ENCODE assay signal across 8 cellular contexts in the genomic region with DNA sequence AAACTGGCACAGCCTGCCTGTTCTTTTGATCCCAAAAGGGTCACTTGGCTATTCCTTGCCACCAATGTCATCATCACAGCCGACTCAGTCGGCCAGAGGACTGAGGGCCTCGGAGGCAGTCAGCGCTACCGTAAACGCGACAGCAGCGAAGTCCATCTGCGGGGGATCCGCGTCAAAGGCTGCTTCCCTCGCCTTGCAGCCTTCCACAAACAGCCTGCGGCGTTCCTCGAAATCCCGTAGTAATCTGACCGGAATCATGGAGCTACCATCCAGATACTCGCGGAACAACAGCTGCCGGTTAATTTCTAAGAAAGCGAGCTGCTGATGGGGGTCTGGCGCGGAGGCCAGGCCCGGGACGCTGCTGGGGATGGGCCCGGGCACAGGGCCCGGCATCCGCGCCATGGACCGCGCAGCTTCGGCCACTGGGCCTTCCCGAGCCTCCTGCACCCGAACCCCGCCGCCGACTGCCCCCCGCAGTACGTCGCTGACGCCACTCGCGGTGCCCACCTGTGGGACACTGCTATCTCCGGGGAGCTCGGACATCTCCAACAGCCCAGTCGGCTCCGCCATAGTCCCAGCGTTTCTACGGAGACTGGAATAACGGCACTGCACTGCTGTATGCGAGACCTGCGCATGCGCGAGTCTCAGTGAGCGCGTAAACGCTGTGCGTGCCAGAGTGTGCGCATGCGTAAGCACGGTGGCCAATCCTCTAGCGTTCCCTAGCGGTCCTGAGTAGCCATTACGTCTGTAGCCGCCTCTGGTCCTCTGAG. TPM values are rescaled to one million over a fixed set of nuclear protein-coding genes. Genes with fewer than 3 reads are reported as not detected.
DNase-seq lines count a peak whose midpoint lies in the region; ATAC-seq and TF ChIP-seq lines count a peak whose summit lies in the region.

A gene with protein sequence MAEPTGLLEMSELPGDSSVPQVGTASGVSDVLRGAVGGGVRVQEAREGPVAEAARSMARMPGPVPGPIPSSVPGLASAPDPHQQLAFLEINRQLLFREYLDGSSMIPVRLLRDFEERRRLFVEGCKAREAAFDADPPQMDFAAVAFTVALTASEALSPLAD (minus strand): TSS at position 620 of the 770 bp plus-strand sequence. CDS start 50 bp downstream, at position 570.

- ATAC-seq in stimulated activated naive CD8-positive, alpha-beta T cell treated with anti-CD3 and anti-CD28 coated beads, Interleukin-15, Interleukin-2, amounts not matched to agents 100 U/mL and 50 U/mL, for 24 hours, result peak; percentile 93

- peak within 1 kb of the TSS; percentile 92 for H3K4me3 ChIP-seq in fibroblast of the aortic adventitia (ENCODE audit: low read depth, low read length)

- TF ChIP-seq CTCF in LNCAP (IDR thresholded peaks at IDR 0.05) (peak; percentile 97), fibroblast of the aortic adventitia (IDR thresholded peaks at IDR 0.05; ENCODE audit: insufficient read depth, low read length) (peak; percentile 98), nephron (IDR thresholded peaks at IDR 0.05; ENCODE audit: unreplicated experiment in 3 of 3) (peak; percentile 96 to 99 (median 98))

- H3K36me3 Mint-ChIP-seq in activated T-helper 2 cell treated with anti-CD3 and anti-CD28 coated beads, Interferon-gamma antibody, Interleukin-2, Interleukin-4, amounts not matched to agents 10 μg/mL and 5 μg/mL and 100 μg/mL, durations not matched to agents 14 hours and 24 hours and 36 hours (ENCODE audit: low read depth), result peaks cover 13% of the 10 kb centered on the region
- peaks cover 11% of the 10 kb centered on the region for H3K36me3 Mint-ChIP-seq in nephron (ENCODE audit: low read depth)

- H3K9me3 Mint-ChIP-seq in activated T-helper 2 cell treated with anti-CD3 and anti-CD28 coated beads, Interferon-gamma antibody, Interleukin-2, Interleukin-4, amounts not matched to agents 10 μg/mL and 5 μg/mL and 100 μg/mL, durations not matched to agents 14 hours and 24 hours and 36 hours, result no peaks in the 10 kb centered on the region
- no peaks in the 10 kb centered on the region for H3K9me3 Mint-ChIP-seq in nephron

- H3K27ac Mint-ChIP-seq in activated T-helper 2 cell treated with anti-CD3 and anti-CD28 coated beads, Interferon-gamma antibody, Interleukin-2, Interleukin-4, amounts not matched to agents 10 μg/mL and 5 μg/mL and 100 μg/mL, durations not matched to agents 14 hours and 24 hours and 36 hours, result peak within 1 kb of the TSS; percentile 80
- H3K27ac Mint-ChIP-seq in nephron, result peak within 1 kb of the TSS; percentile 63 to 96 (median 94)

- DNase-seq in G401 (ENCODE audit: low spot score), result peak; percentile 95
- peak; percentile 93 for DNase-seq in H4 (ENCODE audit: low spot score)
- peak; percentile 92 for DNase-seq in RPMI7951 (ENCODE audit: low read depth)
- DNase-seq in activated T-helper 2 cell treated with anti-CD3 and anti-CD28 coated beads, Interferon-gamma antibody, Interleukin-2, Interleukin-4, amounts not matched to agents 10 μg/mL and 5 μg/mL and 100 μg/mL, durations not matched to agents 14 hours and 24 hours and 36 hours (ENCODE audit: low spot score), result peak; percentile 93
- peak; percentile 97 for DNase-seq in fibroblast of the aortic adventitia (ENCODE audit: low read depth)
- DNase-seq in stimulated activated naive CD8-positive, alpha-beta T cell treated with anti-CD3 and anti-CD28 coated beads, Interleukin-15, Interleukin-2, amounts not matched to agents 100 U/mL and 50 U/mL, for 24 hours, result peak; percentile 95

- peak within 1 kb of the TSS; percentile 93 for H3K4me3 Mint-ChIP-seq in activated T-helper 2 cell treated with anti-CD3 and anti-CD28 coated beads, Interferon-gamma antibody, Interleukin-2, Interleukin-4, amounts not matched to agents 10 μg/mL and 5 μg/mL and 100 μg/mL, durations not matched to agents 14 hours and 24 hours and 36 hours (ENCODE audit: low read depth)
- H3K4me3 Mint-ChIP-seq in nephron, result peak within 1 kb of the TSS; percentile 96 to 98 (median 97)

- intact Hi-C loops in activated T-helper 2 cell treated with anti-CD3 and anti-CD28 coated beads, Interferon-gamma antibody, Interleukin-2, Interleukin-4, amounts not matched to agents 10 μg/mL and 5 μg/mL and 100 μg/mL, durations not matched to agents 14 hours and 24 hours and 36 hours (cut with micrococcal nuclease), result loop anchor here (1.0 to 10.0 kb wide), 6 partner anchors 35 to 408 kb away; partner anchors contain the start of genes DLL3, PAK4 and TIMM50

- no peaks in the 10 kb centered on the region for H3K27me3 Mint-ChIP-seq in activated T-helper 2 cell treated with anti-CD3 and anti-CD28 coated beads, Interferon-gamma antibody, Interleukin-2, Interleukin-4, amounts not matched to agents 10 μg/mL and 5 μg/mL and 100 μg/mL, durations not matched to agents 14 hours and 24 hours and 36 hours (ENCODE audit: low read depth)
- H3K27me3 Mint-ChIP-seq in nephron (ENCODE audit: low read depth), result no peaks in the 10 kb centered on the region

- in situ Hi-C loops in G401 (cut with HindIII; ENCODE audit: low sequenced_read_pairs), result no loop called here

- H3K4me1 Mint-ChIP-seq in activated T-helper 2 cell treated with anti-CD3 and anti-CD28 coated beads, Interferon-gamma antibody, Interleukin-2, Interleukin-4, amounts not matched to agents 10 μg/mL and 5 μg/mL and 100 μg/mL, durations not matched to agents 14 hours and 24 hours and 36 hours (ENCODE audit: low read depth), result peaks cover 12% of the 10 kb centered on the region
- peaks cover 12% of the 10 kb centered on the region for H3K4me1 Mint-ChIP-seq in nephron

RNA-seq across cellular contexts. Expression of the gene that starts here (rescaled TPM):
- total RNA-seq in G401 (2014; rRNA removed; shearing (Covaris generic)), result 5.3 and 15.5 TPM in 2 replicates
- total RNA-seq in H4 (2014; rRNA removed; shearing (Covaris generic)), result 3.2 and 3.3 TPM in 2 replicates
- 5.3 and 8.8 TPM in 2 replicates for total RNA-seq in RPMI7951 (2014; rRNA removed; shearing (Covaris generic))
- total RNA-seq in activated T-helper 2 cell treated with anti-CD3 and anti-CD28 coated beads, Interferon-gamma antibody, Interleukin-2, Interleukin-4, amounts not matched to agents 10 μg/mL and 5 μg/mL and 100 μg/mL, durations not matched to agents 14 hours and 24 hours and 36 hours, result 3.5 and 4.1 TPM in 2 replicates
- total RNA-seq in fibroblast of the aortic adventitia (ENCODE audit: low replicate concordance), result 1.5 and 3.3 TPM in 2 replicates

Comparison
In these comparisons a context has a peak if more than half of its experiments do, and no peak if none do; other contexts are left out.
1. Peak in every context shown above with its lines: DNase-seq, ATAC-seq and H3K4me3 ChIP-seq.